Comparison of ENCODE assay signal across 24 cellular contexts in genomic region chr20:61833807-61834610, GRCh38.
"Had no signal": no experiment of that assay in that cellular context is flagged by ENCODE, and none has a peak within 500 bp of the region (broad histone marks: within the 10 kb centered on the region; RNA-seq: fewer than 3 reads in every experiment).

No MANE protein-coding gene starts in this region.

- H3K27me3 ChIP-seq: ovary had no signal

- H3K9me3 ChIP-seq: gastroesophageal sphincter, ovary, prostate gland, tibial artery had no signal

- H3K27ac Mint-ChIP-seq: activated CD4-positive, alpha-beta memory T cell treated with anti-CD3 and anti-CD28 coated beads, Interleukin-2, amount 10 ng/mL, durations not matched to agents 7 days and 5 days; activated naive CD4-positive, alpha-beta T cell treated with anti-CD3 and anti-CD28 coated beads for 36 hours; activated naive CD8-positive, alpha-beta T cell treated with anti-CD3 and anti-CD28 coated beads, Interleukin-2, amount 10 ng/mL, durations not matched to agents 7 days and 5 days; activated T-cell treated with anti-CD3 and anti-CD28 coated beads, Interleukin-2, amount 50 U/mL, for 72 hours; mesothelial cell of epicardium; naive thymus-derived CD8-positive, alpha-beta T cell; stimulated activated naive CD8-positive, alpha-beta T cell treated with anti-CD3 and anti-CD28 coated beads, Interleukin-15, Interleukin-2, amounts not matched to agents 100 ng/mL and 50 ng/mL, for 24 hours; T-helper 17 cell had no signal

- DNase-seq: activated CD4-positive, alpha-beta memory T cell treated with anti-CD3 and anti-CD28 coated beads, Interleukin-2, amount 10 ng/mL, durations not matched to agents 7 days and 5 days; activated CD4-positive, alpha-beta T cell treated with anti-CD3 and anti-CD28 coated beads for 4 hours; activated CD4-positive, CD25-positive, alpha-beta regulatory T cell; activated effector memory CD4-positive, alpha-beta T cell treated with Interleukin-2 at 50 U/mL for 16 hours; activated naive CD4-positive, alpha-beta T cell treated with anti-CD3 and anti-CD28 coated beads for 36 hours; activated naive CD8-positive, alpha-beta T cell treated with anti-CD3 and anti-CD28 coated beads, Interleukin-2, amount 10 ng/mL, durations not matched to agents 7 days and 5 days; activated T-cell treated with anti-CD3 and anti-CD28 coated beads, Interleukin-2, amount 50 U/mL, for 72 hours; amniotic stem cell; mammary epithelial cell; naive thymus-derived CD8-positive, alpha-beta T cell; ovary; stimulated activated CD4-positive, alpha-beta T cell treated with anti-CD3 and anti-CD28 coated beads, Interleukin-12 subunit alpha, Interleukin-12 subunit beta, amount 100 ng/mL, for 4 hours; stimulated activated CD4-positive, alpha-beta T cell treated with anti-CD3 and anti-CD28 coated beads, Interleukin-4, amount 100 ng/mL, for 4 hours; substantia nigra; T-helper 17 cell; tibial artery had no signal

- H3K36me3 ChIP-seq: breast epithelium, gastroesophageal sphincter, ovary, prostate gland, tibial artery had no signal

- H3K4me3 ChIP-seq: breast epithelium, coronary artery, gastroesophageal sphincter, ovary, prostate gland, tibial artery had no signal

- H3K4me1 ChIP-seq: breast epithelium, gastroesophageal sphincter, prostate gland, tibial artery had no signal

- H3K9me3 Mint-ChIP-seq: activated CD4-positive, alpha-beta memory T cell treated with anti-CD3 and anti-CD28 coated beads, Interleukin-2, amount 10 ng/mL, durations not matched to agents 7 days and 5 days; activated naive CD4-positive, alpha-beta T cell treated with anti-CD3 and anti-CD28 coated beads for 36 hours; activated naive CD8-positive, alpha-beta T cell treated with anti-CD3 and anti-CD28 coated beads, Interleukin-2, amount 10 ng/mL, durations not matched to agents 7 days and 5 days; activated T-cell treated with anti-CD3 and anti-CD28 coated beads, Interleukin-2, amount 50 U/mL, for 72 hours; mesothelial cell of epicardium; stimulated activated naive CD8-positive, alpha-beta T cell treated with anti-CD3 and anti-CD28 coated beads, Interleukin-15, Interleukin-2, amounts not matched to agents 100 ng/mL and 50 ng/mL, for 24 hours had no signal

- H3K4me1 Mint-ChIP-seq: activated CD4-positive, alpha-beta memory T cell treated with anti-CD3 and anti-CD28 coated beads, Interleukin-2, amount 10 ng/mL, durations not matched to agents 7 days and 5 days; activated naive CD8-positive, alpha-beta T cell treated with anti-CD3 and anti-CD28 coated beads, Interleukin-2, amount 10 ng/mL, durations not matched to agents 7 days and 5 days; mesothelial cell of epicardium; naive thymus-derived CD8-positive, alpha-beta T cell; T-helper 17 cell had no signal

- H3K27me3 Mint-ChIP-seq: activated CD4-positive, alpha-beta memory T cell treated with anti-CD3 and anti-CD28 coated beads, Interleukin-2, amount 10 ng/mL, durations not matched to agents 7 days and 5 days; activated naive CD8-positive, alpha-beta T cell treated with anti-CD3 and anti-CD28 coated beads, Interleukin-2, amount 10 ng/mL, durations not matched to agents 7 days and 5 days; stimulated activated naive CD8-positive, alpha-beta T cell treated with anti-CD3 and anti-CD28 coated beads, Interleukin-15, Interleukin-2, amounts not matched to agents 100 ng/mL and 50 ng/mL, for 24 hours had no signal

- H3K4me3 Mint-ChIP-seq: activated CD4-positive, alpha-beta memory T cell treated with anti-CD3 and anti-CD28 coated beads, Interleukin-2, amount 10 ng/mL, durations not matched to agents 7 days and 5 days; activated naive CD4-positive, alpha-beta T cell treated with anti-CD3 and anti-CD28 coated beads for 36 hours; activated naive CD8-positive, alpha-beta T cell treated with anti-CD3 and anti-CD28 coated beads, Interleukin-2, amount 10 ng/mL, durations not matched to agents 7 days and 5 days; activated T-cell treated with anti-CD3 and anti-CD28 coated beads, Interleukin-2, amount 50 U/mL, for 72 hours; mesothelial cell of epicardium; naive thymus-derived CD8-positive, alpha-beta T cell; stimulated activated naive CD8-positive, alpha-beta T cell treated with anti-CD3 and anti-CD28 coated beads, Interleukin-15, Interleukin-2, amounts not matched to agents 100 ng/mL and 50 ng/mL, for 24 hours; T-helper 17 cell had no signal

- H3K27ac ChIP-seq: breast epithelium, coronary artery, epithelial cell of prostate, gastroesophageal sphincter, ovary, prostate gland, tibial artery had no signal

- ATAC-seq: activated T-cell treated with anti-CD3 and anti-CD28 coated beads, Interleukin-2, amount 50 U/mL, for 72 hours; gastroesophageal sphincter; left lobe of liver; naive thymus-derived CD8-positive, alpha-beta T cell; T-helper 17 cell had no signal

- H3K36me3 Mint-ChIP-seq: activated naive CD8-positive, alpha-beta T cell treated with anti-CD3 and anti-CD28 coated beads, Interleukin-2, amount 10 ng/mL, durations not matched to agents 7 days and 5 days; mesothelial cell of epicardium; naive thymus-derived CD8-positive, alpha-beta T cell had no signal
